In genomic region chr5:80191397-80191796, GRCh38 we compare ENCODE assay signal across 10 cellular contexts.
DNase-seq lines count a peak whose midpoint lies in the region; ATAC-seq and TF ChIP-seq lines count a peak whose summit lies in the region.
"Had no signal": no experiment of that assay in that cellular context is flagged by ENCODE, and none has a peak within 500 bp of the region (broad histone marks: within the 10 kb centered on the region; RNA-seq: fewer than 3 reads in every experiment).

No MANE protein-coding gene starts in this region.

- peaks cover 6% of the 10 kb centered on the region for H3K36me3 Mint-ChIP-seq in central memory CD8-positive, alpha-beta T cell (ENCODE audit: insufficient read depth)

- H3K27me3 ChIP-seq in BLaER1 treated with 17β-estradiol and CSF1 and Interleukin-3, amounts not matched to agents 10 nM and 100 nM, result no peaks in the 10 kb centered on the region
- H3K27me3 ChIP-seq in HUES48 (ENCODE audit: control insufficient read depth, insufficient read depth, low read length) (no peaks in the 10 kb centered on the region), prostate gland (replicated peaks; ENCODE audit: insufficient read depth) (no peaks in the 10 kb centered on the region)

- peak overlapping the region; percentile 82 for H3K27ac Mint-ChIP-seq in central memory CD8-positive, alpha-beta T cell (ENCODE audit: low read depth)

- 58% methylated on average over 4 of the region's 4 CpGs for WGBS in prostate gland

- ATAC-seq in central memory CD8-positive, alpha-beta T cell (replicated peaks; ENCODE audit: extremely low read depth, poor library complexity, severe bottlenecking), result no peak
- ATAC-seq in HG03439 (IDR thresholded peaks at IDR 0.05; ENCODE audit: unreplicated experiment) (no peak), GM19023 (IDR thresholded peaks at IDR 0.05; ENCODE audit: unreplicated experiment) (no peak), GM19324 (IDR thresholded peaks at IDR 0.05; ENCODE audit: low FRiP score, unreplicated experiment) (no peak)

- peak overlapping the region; percentile 84 to 99 (median 92) for H3K4me2 ChIP-seq in BLaER1 treated with 17β-estradiol and CSF1 and Interleukin-3, amounts not matched to agents 10 nM and 100 nM

- H3K4me1 ChIP-seq in BLaER1 treated with 17β-estradiol and CSF1 and Interleukin-3, amounts not matched to agents 10 nM and 100 nM, result peaks cover 99 to 100% (median 100%) of the 10 kb centered on the region in 10 experiments
- H3K4me1 ChIP-seq in HUES48 (ENCODE audit: control insufficient read depth, insufficient read depth, low read length) (peaks cover 76% of the 10 kb centered on the region), prostate gland (replicated peaks) (peaks cover 24% of the 10 kb centered on the region)

- H3K27me3 Mint-ChIP-seq in central memory CD8-positive, alpha-beta T cell, result no peaks in the 10 kb centered on the region

- intact Hi-C loops in prostate gland (cut with DNase I), result loop anchor here (10.0 kb wide), 1 partner anchor 97 kb away; no protein-coding TSS in a partner anchor

- H3K9me3 Mint-ChIP-seq in central memory CD8-positive, alpha-beta T cell, result no peaks in the 10 kb centered on the region
- H3K9me3 Mint-ChIP-seq: immature natural killer cell had no signal

- H3K4me3 Mint-ChIP-seq in central memory CD8-positive, alpha-beta T cell, result peak overlapping the region; percentile 53

- peaks cover 0 to 28% (median 8%) of the 10 kb centered on the region in 11 experiments; a peak in 17 of 22 replicates for H3K36me3 ChIP-seq in BLaER1 treated with 17β-estradiol and CSF1 and Interleukin-3, amounts not matched to agents 10 nM and 100 nM
- H3K36me3 ChIP-seq in HUES48 (ENCODE audit: control insufficient read depth, insufficient read depth, low read length), result peaks cover 3% of the 10 kb centered on the region; the same call in 1 of the 2 replicates
- no peaks in the 10 kb centered on the region for H3K36me3 ChIP-seq in prostate gland

- peak overlapping the region in 6 of 10 experiments; percentile 25 to 56 (median 40); a peak in 9 of 20 replicates for H3K4me3 ChIP-seq in BLaER1 treated with 17β-estradiol and CSF1 and Interleukin-3, amounts not matched to agents 10 nM and 100 nM
- no peak overlapping the region for H3K4me3 ChIP-seq in HUES48 (ENCODE audit: low read depth, low read length)
- H3K4me3 ChIP-seq in prostate gland, result no peak overlapping the region

- peak overlapping the region; percentile 12 to 95 (median 86); a peak in 21 of 22 replicates for H3K27ac ChIP-seq in BLaER1 treated with 17β-estradiol and CSF1 and Interleukin-3, amounts not matched to agents 10 nM and 100 nM
- H3K27ac ChIP-seq in HUES48 (ENCODE audit: low read depth, low read length) (peak overlapping the region; percentile 75), prostate gland (peak overlapping the region; percentile 63 to 68)

- TF ChIP-seq CTCF in prostate gland (IDR thresholded peaks at IDR 0.05), result no peak

- TF ChIP-seq POLR2A in prostate gland (IDR thresholded peaks at IDR 0.05), result no peak

- H3K9ac ChIP-seq in BLaER1 treated with 17β-estradiol and CSF1 and Interleukin-3, amounts not matched to agents 10 nM and 100 nM, result peak overlapping the region; percentile 27 to 86 (median 74); a peak in 20 of 22 replicates
- H3K9ac ChIP-seq in HUES48 (ENCODE audit: low read depth, low read length), result no peak overlapping the region

- H4K20me1 ChIP-seq in BLaER1 treated with 17β-estradiol and CSF1 and Interleukin-3, amounts not matched to agents 10 nM and 100 nM, result peaks cover 0 to 90% (median 6%) of the 10 kb centered on the region in 11 experiments; a peak in 10 of 22 replicates

- no peak for DNase-seq in central memory CD8-positive, alpha-beta T cell (ENCODE audit: low spot score in 2 of 2)
- DNase-seq in prostate gland (ENCODE audit: low spot score), result no peak
- DNase-seq in NCI-H526 (lab: John Stamatoyannopoulos, UW), result no peak
- DNase-seq: COR-L47, immature natural killer cell had no signal

- peaks cover 69% of the 10 kb centered on the region for H3K4me1 Mint-ChIP-seq in central memory CD8-positive, alpha-beta T cell

- no peaks in the 10 kb centered on the region for H3K9me3 ChIP-seq in BLaER1 treated with 17β-estradiol and CSF1 and Interleukin-3, amounts not matched to agents 10 nM and 100 nM (replicated peaks in 1 of 11)
- H3K9me3 ChIP-seq in HUES48 (ENCODE audit: control insufficient read depth, insufficient read depth, low read length), result no peaks in the 10 kb centered on the region
- no peaks in the 10 kb centered on the region for H3K9me3 ChIP-seq in prostate gland

Comparison
In these comparisons a context has a peak if more than half of its experiments do, and no peak if none do; other contexts are left out.
1. H3K4me3 ChIP-seq: peak in BLaER1 treated with 17β-estradiol and CSF1 and Interleukin-3, amounts not matched to agents 10 nM and 100 nM (6 of 10); none in HUES48 (single experiment) and prostate gland (0 of 2).
2. Peak in every context shown above with its lines, with median percentiles within 50 percentile points of each other: H3K27ac ChIP-seq.